In the genomic region with DNA sequence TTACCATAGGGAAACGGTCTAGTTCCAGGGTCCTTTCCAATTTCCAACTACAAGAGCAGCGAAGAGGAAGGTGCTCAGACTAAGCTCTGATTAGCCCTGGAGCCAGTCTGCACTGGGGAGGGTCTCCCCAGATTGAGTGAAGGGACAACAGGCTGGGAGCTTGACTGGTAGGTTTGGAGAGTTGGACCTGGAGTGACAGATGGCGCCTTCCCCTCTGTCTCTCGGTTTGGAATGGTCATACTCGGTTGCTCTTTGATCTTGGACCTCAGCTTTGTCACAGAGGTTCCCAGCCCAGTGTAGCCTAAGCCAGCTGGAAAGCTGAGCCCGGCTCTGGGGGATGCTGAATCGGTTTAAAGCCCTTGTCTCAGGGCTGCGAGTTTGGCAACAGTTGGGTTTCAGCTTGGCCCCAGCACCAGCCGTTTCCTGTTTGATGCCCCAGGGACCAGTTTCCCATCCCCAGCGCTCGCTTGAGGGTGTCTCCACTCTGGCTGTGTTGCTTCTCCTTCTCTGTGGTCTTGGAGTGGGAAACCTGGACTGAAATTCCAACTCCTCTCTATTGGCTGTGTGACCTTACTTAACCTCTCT, we compare ENCODE assay signal across 8 cellular contexts. TPM values are rescaled to one million over a fixed set of nuclear protein-coding genes. Genes with fewer than 3 reads are reported as not detected.
DNase-seq lines count a peak whose midpoint lies in the region; ATAC-seq, FAIRE-seq and TF ChIP-seq lines count a peak whose summit lies in the region.

No MANE protein-coding gene starts in this region.

- ATAC-seq in body of pancreas (no peak), HG03571 (IDR thresholded peaks at IDR 0.05; ENCODE audit: unreplicated experiment) (no peak)

- no peak for TF ChIP-seq CTCF in body of pancreas (IDR thresholded peaks at IDR 0.05)

- H3K9me3 ChIP-seq in body of pancreas (no peaks in the 10 kb centered on the region), small intestine (ENCODE audit: control insufficient read depth, low read depth) (no peaks in the 10 kb centered on the region)

- peaks cover 32 to 34% of the 10 kb centered on the region in 2 donors for H3K4me1 Mint-ChIP-seq in immature natural killer cell

- H3K27me3 ChIP-seq in body of pancreas (no peaks in the 10 kb centered on the region), small intestine (ENCODE audit: control insufficient read depth in 2 of 2, insufficient read depth in 2 of 2, low read length in 2 of 2) (no peaks in the 10 kb centered on the region)

- H3K9me3 Mint-ChIP-seq in immature natural killer cell = no peaks in the 10 kb centered on the region

- WGBS in body of pancreas, 2 donors = 23 to 46% methylated on average over 6 to 11 of the region's 11 CpGs
- 4 to 9% (median 7%) methylated on average over 11 of the region's 11 CpGs for WGBS in small intestine, 3 donors

- H3K4me3 ChIP-seq in body of pancreas (no peak overlapping the region), small intestine (ENCODE audit: low read depth in 1 of 2, low read length in 2 of 2) (peak overlapping the region; percentile 37 to 91)

- no peak for FAIRE-seq in small intestine (lab: Jason Lieb, UNC)

- peak overlapping the region in 3 of 4 donors; percentile 70 to 91 (median 90) for H3K27ac ChIP-seq in body of pancreas
- H3K27ac ChIP-seq in small intestine (ENCODE audit: low read depth in 1 of 2, low read length in 1 of 2) = peak overlapping the region; percentile 80 to 97

- peak overlapping the region; percentile 72 to 92 (median 91) for H3K27ac Mint-ChIP-seq in immature natural killer cell

- H3K36me3 ChIP-seq in body of pancreas (replicated peaks in 1 of 2; ENCODE audit: insufficient read depth in 1 of 2, low read depth in 2 of 2) (no peaks in the 10 kb centered on the region), small intestine (ENCODE audit: control insufficient read depth in 2 of 2, insufficient read depth in 2 of 2, low read length in 2 of 2) (no peaks in the 10 kb centered on the region)

- intact Hi-C loops in body of pancreas (cut with DNase I) = no loop called here

- H3K27me3 Mint-ChIP-seq in immature natural killer cell (ENCODE audit: low read depth in 3 of 3) = peaks cover 9 to 16% (median 11%) of the 10 kb centered on the region in 3 donors

- peak overlapping the region; percentile 90 to 94 (median 92) for H3K4me3 Mint-ChIP-seq in immature natural killer cell

- H3K4me1 ChIP-seq in body of pancreas = peaks cover 35% of the 10 kb centered on the region
- H3K4me1 ChIP-seq in small intestine (ENCODE audit: control insufficient read depth in 2 of 2, insufficient read depth in 1 of 2, low read depth in 1 of 2, low read length in 1 of 2) = peaks cover 6 to 22% of the 10 kb centered on the region in 2 donors

- DNase-seq in activated CD8-positive, alpha-beta memory T cell treated with anti-CD3 and anti-CD28 coated beads, Interleukin-2, amount 50 U/mL, for 48 hours = peak; percentile 57
- no peak for DNase-seq in activated CD8-positive, alpha-beta memory T cell treated with anti-CD3 and anti-CD28 coated beads, Interleukin-2, amount 50 U/mL, for 4 hours
- DNase-seq in NCI-H82 treated with DMSO at 0.1 percent for 48 hours (lab: John Stamatoyannopoulos, UW; ENCODE audit: unreplicated experiment) (peak; percentile 63), body of pancreas (peak; percentile 25 to 46 (median 40)), immature natural killer cell (no peak), small intestine (peak; percentile 66), DMS53 (lab: John Stamatoyannopoulos, UW) (no peak)

- TF ChIP-seq POLR2A in body of pancreas (IDR thresholded peaks at IDR 0.05) = no peak

- no peaks in the 10 kb centered on the region for H3K36me3 Mint-ChIP-seq in immature natural killer cell

RNA-seq across cellular contexts. Expression of gene ULK4, which starts 53.1 kb away (rescaled TPM):
- 10 to 100 TPM in 1 of 2 donors, 1 to 10 TPM in 1; 7.3 to 12.5 TPM for total RNA-seq in body of pancreas
- polyA plus RNA-seq in immature natural killer cell = 10 to 100 TPM in 1 of 3 donors, 1 to 10 TPM in 2; 9.9 to 10.6 (median 9.9) TPM
- 1 to 10 TPM; 1.1 to 1.9 (median 1.6) TPM for polyA plus RNA-seq in small intestine

Comparison
In these comparisons a context has a peak if more than half of its experiments do, and no peak if none do; other contexts are left out.
1. DNase-seq: peak in activated CD8-positive, alpha-beta memory T cell treated with anti-CD3 and anti-CD28 coated beads, Interleukin-2, amount 50 U/mL, for 48 hours (single experiment), NCI-H82 treated with DMSO at 0.1 percent for 48 hours (single experiment), body of pancreas (4 of 4) and small intestine (single experiment); none in activated CD8-positive, alpha-beta memory T cell treated with anti-CD3 and anti-CD28 coated beads, Interleukin-2, amount 50 U/mL, for 4 hours (single experiment), immature natural killer cell (0 of 3) and DMS53 (single experiment).
2. H3K4me3 ChIP-seq: peak in small intestine (2 of 2); none in body of pancreas (0 of 2).